In the genomic region with DNA sequence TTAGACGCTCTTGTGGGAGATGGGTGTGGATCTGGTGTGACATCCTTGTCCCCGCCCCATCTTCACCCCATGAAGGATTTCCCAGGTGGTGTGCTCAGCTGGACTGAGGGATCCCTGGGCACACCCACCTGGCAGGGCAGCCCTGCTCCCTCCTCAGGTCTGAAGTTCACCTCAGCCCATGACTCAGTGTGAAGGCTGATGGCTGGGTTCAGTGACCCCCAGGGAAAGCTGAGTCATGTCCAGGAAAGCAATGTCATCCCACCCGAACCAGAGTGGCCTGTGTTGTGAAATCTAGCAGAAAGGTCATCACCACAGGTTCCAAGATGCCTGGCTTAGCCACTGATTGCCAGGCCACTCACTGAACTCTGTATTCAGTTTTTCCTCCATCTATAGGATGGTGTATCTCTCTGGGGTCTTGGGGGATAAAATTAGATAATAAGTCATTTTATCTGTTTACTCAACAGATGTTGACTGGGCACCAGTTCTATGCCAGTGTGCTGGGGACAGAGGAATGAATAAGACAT, we compare ENCODE assay signal across 11 cellular contexts.
DNase-seq lines count a peak whose midpoint lies in the region; ATAC-seq and TF ChIP-seq lines count a peak whose summit lies in the region.
"Had no signal": no experiment of that assay in that cellular context is flagged by ENCODE, and none has a peak within 500 bp of the region (broad histone marks: within the 10 kb centered on the region; RNA-seq: fewer than 3 reads in every experiment).

No MANE protein-coding gene starts in this region.

- H3K4me3 ChIP-seq in fibroblast of lung (replicated peaks in 1 of 4; ENCODE audit: control extremely low read depth in 1 of 4, insufficient read depth in 1 of 4, low read depth in 3 of 4, low read length in 4 of 4) (no peak overlapping the region), parathyroid adenoma (ENCODE audit: low read depth, low read length) (no peak overlapping the region)

- H3K9me3 ChIP-seq in fibroblast of lung (ENCODE audit: control insufficient read depth, insufficient read depth, low read depth, low read length): no peaks in the 10 kb centered on the region
- H3K9me3 ChIP-seq in parathyroid adenoma (ENCODE audit: control insufficient read depth, low read length): no peaks in the 10 kb centered on the region

- H3K79me2 ChIP-seq in fibroblast of lung (ENCODE audit: control insufficient read depth, insufficient read depth, low read length) (no peaks in the 10 kb centered on the region), parathyroid adenoma (no peaks in the 10 kb centered on the region)

- H3K4me1 ChIP-seq in fibroblast of lung (ENCODE audit: control insufficient read depth, extremely low read depth, insufficient read depth, low read length) (peaks cover 13% of the 10 kb centered on the region), parathyroid adenoma (peaks cover 48% of the 10 kb centered on the region)

- ATAC-seq in stimulated activated naive CD8-positive, alpha-beta T cell treated with anti-CD3 and anti-CD28 coated beads, Interleukin-15, Interleukin-2, amounts not matched to agents 100 U/mL and 50 U/mL, for 24 hours: no peak
- ATAC-seq in GM19023 (IDR thresholded peaks at IDR 0.05; ENCODE audit: unreplicated experiment): no peak

- H3K27ac ChIP-seq in fibroblast of lung (ENCODE audit: insufficient read depth, low read length): peak overlapping the region; percentile 14
- peak overlapping the region; percentile 99 for H3K27ac ChIP-seq in parathyroid adenoma
- H3K27ac ChIP-seq: HL-60 had no signal

- DNase-seq in EH (ENCODE audit: low read depth): peak; percentile 74
- DNase-seq in OCI-M1 (lab: John Stamatoyannopoulos, UW): peak; percentile 70
- peak; percentile 64 to 83 for DNase-seq in fibroblast of lung (ENCODE audit: low read depth in 2 of 2)
- DNase-seq in stimulated activated naive CD8-positive, alpha-beta T cell treated with anti-CD3 and anti-CD28 coated beads, Interleukin-15, Interleukin-2, amounts not matched to agents 100 U/mL and 50 U/mL, for 24 hours: no peak
- DNase-seq in GM19238 (ENCODE audit: insufficient read length, low spot score): no peak
- no peak for DNase-seq in G401 (ENCODE audit: low spot score)
- DNase-seq: activated CD4-positive, alpha-beta T cell treated with anti-CD3 and anti-CD28 coated beads, Interleukin-2, amount 50 U/mL, for 4 hours; NCI-H82 had no signal

- H2AFZ ChIP-seq in fibroblast of lung (ENCODE audit: low read length): no peak overlapping the region
- no peak overlapping the region for H2AFZ ChIP-seq in parathyroid adenoma

- H4K20me1 ChIP-seq in fibroblast of lung (ENCODE audit: control insufficient read depth, extremely low read depth, insufficient read depth, low read length): no peaks in the 10 kb centered on the region

- H3K36me3 ChIP-seq in fibroblast of lung (ENCODE audit: control insufficient read depth, insufficient read depth, low read length): no peaks in the 10 kb centered on the region
- no peaks in the 10 kb centered on the region for H3K36me3 ChIP-seq in parathyroid adenoma (ENCODE audit: control insufficient read depth, insufficient read depth, low read length)

- in situ Hi-C loops in G401 (cut with HindIII; ENCODE audit: low sequenced_read_pairs): no loop called here

- no peak overlapping the region for H3K9ac ChIP-seq in fibroblast of lung (ENCODE audit: insufficient read depth, low read length)
- H3K9ac ChIP-seq in parathyroid adenoma: no peak overlapping the region

- H3K27me3 ChIP-seq in fibroblast of lung (ENCODE audit: control insufficient read depth, insufficient read depth, low read length) (no peaks in the 10 kb centered on the region), parathyroid adenoma (ENCODE audit: control insufficient read depth, insufficient read depth, low read length) (no peaks in the 10 kb centered on the region)

- H3K4me2 ChIP-seq in fibroblast of lung (ENCODE audit: extremely low read depth, insufficient read depth, low read length) (no peak overlapping the region), parathyroid adenoma (ENCODE audit: low read length) (no peak overlapping the region)

- TF ChIP-seq CTCF in fibroblast of lung (conservative IDR thresholded peaks at IDR 0.05 in 1 of 2, IDR thresholded peaks at IDR 0.05 in 1 of 2; ENCODE audit: low read depth in 1 of 2, low read length in 2 of 2) (no peak), parathyroid adenoma (IDR thresholded peaks at IDR 0.05) (no peak)

Comparison
In these comparisons a context has a peak if more than half of its experiments do, and no peak if none do; other contexts are left out.
1. DNase-seq: peak in EH (single experiment), OCI-M1 (single experiment) and fibroblast of lung (2 of 2); none in stimulated activated naive CD8-positive, alpha-beta T cell treated with anti-CD3 and anti-CD28 coated beads, Interleukin-15, Interleukin-2, amounts not matched to agents 100 U/mL and 50 U/mL, for 24 hours (single experiment), GM19238 (single experiment) and G401 (single experiment).